In genomic region chr2:183250472-183250871, GRCh38 we compare ENCODE assay signal across 26 cellular contexts.
"Had no signal": no experiment of that assay in that cellular context is flagged by ENCODE, and none has a peak within 500 bp of the region (broad histone marks: within the 10 kb centered on the region; RNA-seq: fewer than 3 reads in every experiment).

No MANE protein-coding gene starts in this region.

- H3K4me1 ChIP-seq: SJSA1 had no signal

- FAIRE-seq: TTC549 had no signal

- ATAC-seq: activated CD8-positive, alpha-beta memory T cell treated with anti-CD3 and anti-CD28 coated beads, Interleukin-2, amount 10 ng/mL, durations not matched to agents 7 days and 5 days; activated naive CD8-positive, alpha-beta T cell treated with anti-CD3 and anti-CD28 coated beads, Interleukin-2, amount 50 U/mL, for 24 hours; Panc1; WTC11 had no signal

- H3K27me3 ChIP-seq: brain microvascular endothelial cell, MG63, SJSA1 had no signal

- H3K36me3 ChIP-seq: brain microvascular endothelial cell, MG63, SJSA1 had no signal

- DNase-seq: activated CD4-positive, alpha-beta memory T cell treated with anti-CD3 and anti-CD28 coated beads, Interleukin-2, amount 10 ng/mL, durations not matched to agents 7 days and 5 days; activated CD4-positive, alpha-beta T cell treated with anti-CD3 and anti-CD28 coated beads for 1 hour; activated CD4-positive, alpha-beta T cell treated with anti-CD3 and anti-CD28 coated beads for 48 hours; activated CD8-positive, alpha-beta memory T cell treated with anti-CD3 and anti-CD28 coated beads for 24 hours; activated CD8-positive, alpha-beta memory T cell treated with anti-CD3 and anti-CD28 coated beads, Interleukin-2, amount 10 ng/mL, durations not matched to agents 7 days and 5 days; activated CD8-positive, alpha-beta memory T cell treated with anti-CD3 and anti-CD28 coated beads, Interleukin-2, amount 50 U/mL, for 48 hours; activated effector memory CD4-positive, alpha-beta T cell treated with Interleukin-2 at 50 U/mL for 16 hours; activated naive CD4-positive, alpha-beta T cell treated with anti-CD3 and anti-CD28 coated beads, Interleukin-2, amount 10 ng/mL, durations not matched to agents 7 days and 5 days; activated naive CD8-positive, alpha-beta T cell treated with anti-CD3 and anti-CD28 coated beads, Interleukin-2, amount 50 U/mL, for 24 hours; activated T-cell treated with anti-CD3 and anti-CD28 coated beads, Interleukin-2, amount 50 U/mL, for 48 hours; anterior cingulate cortex; brain microvascular endothelial cell; Kasumi-1; MG63; NCI-H1092; NCI-H1436 treated with DMSO at 0.1 percent for 48 hours; NCI-H1694 treated with DMSO at 0.1 percent for 48 hours; NCI-H2029; NCI-H345; NCI-H524 treated with DMSO at 0.1 percent for 48 hours; SHP77 treated with DMSO at 0.1 percent for 48 hours; SK-N-SH had no signal

- H3K4me3 ChIP-seq: MG63, SJSA1 had no signal

- H3K27ac ChIP-seq: brain microvascular endothelial cell, SJSA1 had no signal
